Comparison of ENCODE assay signal across 24 cellular contexts in the genomic region with DNA sequence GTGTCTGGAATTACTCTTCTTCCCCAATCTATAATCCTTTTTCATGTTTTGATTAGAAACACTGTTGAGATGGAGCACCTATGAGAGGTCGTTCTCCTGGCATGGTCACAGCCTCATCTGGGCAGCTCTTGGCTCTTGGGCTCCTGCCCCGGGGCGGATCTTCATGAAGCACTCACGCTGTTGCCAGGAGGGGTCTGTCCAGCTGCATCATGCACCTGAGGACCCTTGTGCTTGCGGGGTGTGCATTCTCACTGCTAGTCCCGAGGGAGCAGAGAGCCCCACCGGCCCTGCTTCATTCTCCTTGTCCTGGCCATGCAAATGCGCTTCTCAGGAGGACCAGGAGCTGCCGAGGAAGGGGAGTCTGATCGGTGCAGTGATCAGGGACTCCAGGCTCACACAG.
A peak's percentile ranks its signal among the peaks of the same experiment; 100 is the strongest.
DNase-seq lines count a peak whose midpoint lies in the region; ATAC-seq and TF ChIP-seq lines count a peak whose summit lies in the region.
"Had no signal": no experiment of that assay in that cellular context is flagged by ENCODE, and none has a peak within 500 bp of the region (broad histone marks: within the 10 kb centered on the region; RNA-seq: fewer than 3 reads in every experiment).

No MANE protein-coding gene starts in this region.

- H3K36me3 Mint-ChIP-seq in osteocyte (ENCODE audit: unreplicated experiment): no peaks in the 10 kb centered on the region
- H3K36me3 Mint-ChIP-seq: CD4-positive, alpha-beta memory T cell had no signal

- CTCF ChIA-PET in HEK293 (lab: Yijun Ruan, JAX): no interaction called here

- H3K79me2 ChIP-seq in OCI-LY1 (ENCODE audit: insufficient read depth, low read length): no peaks in the 10 kb centered on the region

- no peaks in the 10 kb centered on the region for H4K20me1 ChIP-seq in OCI-LY1 (ENCODE audit: insufficient read depth, low read length)

- peak overlapping the region; percentile 37 for H3K4me2 ChIP-seq in OCI-LY1 (ENCODE audit: low read length)
- H3K4me2 ChIP-seq: KMS-11 had no signal

- no peak for ATAC-seq in right cardiac atrium
- no peak for ATAC-seq in activated CD4-positive, CD25-positive, alpha-beta regulatory T cell treated with anti-CD3 and anti-CD28 coated beads, Interleukin-2, amount 50 U/mL, for 24 hours
- ATAC-seq: PC-3 had no signal

- H3K9me3 ChIP-seq in HEK293 (ENCODE audit: control insufficient read depth, insufficient read depth, low read depth, low read length): no peaks in the 10 kb centered on the region
- no peaks in the 10 kb centered on the region for H3K9me3 ChIP-seq in OCI-LY1 (ENCODE audit: low read length)
- no peaks in the 10 kb centered on the region for H3K9me3 ChIP-seq in right cardiac atrium (ENCODE audit: control insufficient read depth, low read length)
- no peaks in the 10 kb centered on the region for H3K9me3 ChIP-seq in sigmoid colon
- H3K9me3 ChIP-seq: Caco-2, HAP-1, SJSA1 had no signal

- H3K4me1 Mint-ChIP-seq in osteocyte (ENCODE audit: unreplicated experiment): peaks cover 23% of the 10 kb centered on the region
- H3K4me1 Mint-ChIP-seq: CD4-positive, alpha-beta memory T cell had no signal

- TF ChIP-seq EP300 in sigmoid colon (IDR thresholded peaks at IDR 0.05): no peak

- H3K4me3 ChIP-seq in HEK293 (ENCODE audit: low read depth, low read length): no peak overlapping the region
- H3K4me3 ChIP-seq in OCI-LY1 (ENCODE audit: low read depth, low read length, poor library complexity, severe bottlenecking): no peak overlapping the region
- no peak overlapping the region for H3K4me3 ChIP-seq in right cardiac atrium (ENCODE audit: low read length)
- no peak overlapping the region for H3K4me3 ChIP-seq in sigmoid colon
- H3K4me3 ChIP-seq: HAP-1, SJSA1 had no signal

- no peak for DNase-seq in right cardiac atrium
- peak; percentile 47 for DNase-seq in retina
- no peak for DNase-seq in effector CD4-positive, alpha-beta T cell
- DNase-seq in osteocyte (ENCODE audit: extremely low spot score, unreplicated experiment): no peak
- DNase-seq in sigmoid colon: no peak
- DNase-seq: C1 segment of cervical spinal cord; Caco-2; CD4-positive, alpha-beta memory T cell; GOT3; NCI-H1048; NCI-H1417; NCI-H1694 treated with DMSO at 0.1 percent for 48 hours; NCI-H2081; NCI-H226; NCI-H510A; NCI-H69; PC-3 had no signal

- H3K4me3 Mint-ChIP-seq in osteocyte (ENCODE audit: unreplicated experiment): no peak overlapping the region
- H3K4me3 Mint-ChIP-seq: CD4-positive, alpha-beta memory T cell; IgD-negative memory B cell had no signal

- H3K36me3 ChIP-seq in HEK293 (ENCODE audit: control insufficient read depth in 2 of 2, insufficient read depth in 1 of 2, low read length in 2 of 2) (no peaks in the 10 kb centered on the region), OCI-LY1 (ENCODE audit: insufficient read depth, low read length) (no peaks in the 10 kb centered on the region; the same call in 1 of the 2 replicates), sigmoid colon (no peaks in the 10 kb centered on the region)
- H3K36me3 ChIP-seq: HAP-1, SJSA1 had no signal

- WGBS in right cardiac atrium: 77% methylated on average over 10 of the region's 10 CpGs
- WGBS in sigmoid colon, 2 donors: 71 to 80% methylated on average over 10 of the region's 10 CpGs

- H2AFZ ChIP-seq in OCI-LY1 (ENCODE audit: low read length): no peak overlapping the region

- H3K27ac Mint-ChIP-seq in osteocyte (ENCODE audit: unreplicated experiment): no peak overlapping the region
- H3K27ac Mint-ChIP-seq: CD4-positive, alpha-beta memory T cell; IgD-negative memory B cell had no signal

- peaks cover 13% of the 10 kb centered on the region for H3K27me3 Mint-ChIP-seq in osteocyte (ENCODE audit: unreplicated experiment)

- H3K9me3 Mint-ChIP-seq in osteocyte (ENCODE audit: unreplicated experiment): peaks cover 9% of the 10 kb centered on the region

- TF ChIP-seq CTCF in HEK293 (tag by site-specific recombination; IDR thresholded peaks at IDR 0.05) (no peak), OCI-LY1 (IDR thresholded peaks at IDR 0.05; ENCODE audit: low read length) (no peak), osteocyte (IDR thresholded peaks at IDR 0.05) (no peak), sigmoid colon (IDR thresholded peaks at IDR 0.05) (no peak)

- TF ChIP-seq POLR2A in sigmoid colon (IDR thresholded peaks at IDR 0.05): no peak

- intact Hi-C loops in right cardiac atrium (cut with DNase I) (loop anchor here in 1 of 4 donors (5.0 to 10.0 kb wide), 3 partner anchors 71 to 121 kb away; partner anchors contain the start of gene S1PR3), sigmoid colon (cut with DNase I) (no loop called here)

- H3K27ac ChIP-seq in HEK293 (ENCODE audit: extremely low read depth, low read depth, low read length) (no peak overlapping the region), OCI-LY1 (ENCODE audit: low read depth, low read length, poor library complexity, severe bottlenecking) (peak overlapping the region; percentile 33), right cardiac atrium (ENCODE audit: low read length) (peak overlapping the region; percentile 19), sigmoid colon (no peak overlapping the region)
- H3K27ac ChIP-seq: KMS-11, SJSA1 had no signal

- no peaks in the 10 kb centered on the region for H3K9me2 ChIP-seq in OCI-LY1 (ENCODE audit: low read depth, low read length)

- no peaks in the 10 kb centered on the region for H3F3A ChIP-seq in OCI-LY1 (ENCODE audit: insufficient read depth, low read length)

- H3K27me3 ChIP-seq in OCI-LY1 (ENCODE audit: insufficient read depth, low read length) (no peaks in the 10 kb centered on the region), right cardiac atrium (ENCODE audit: control insufficient read depth, insufficient read depth) (no peaks in the 10 kb centered on the region), sigmoid colon (no peaks in the 10 kb centered on the region)
- H3K27me3 ChIP-seq: SJSA1 had no signal

- H3K4me1 ChIP-seq in HEK293 (ENCODE audit: control insufficient read depth, insufficient read depth, low read length) (no peaks in the 10 kb centered on the region), OCI-LY1 (ENCODE audit: insufficient read depth, low read length, severe bottlenecking) (peaks cover 59% of the 10 kb centered on the region), right cardiac atrium (ENCODE audit: control insufficient read depth, insufficient read depth, low read length) (peaks cover 8% of the 10 kb centered on the region), sigmoid colon (no peaks in the 10 kb centered on the region)
- H3K4me1 ChIP-seq: Caco-2, HAP-1, SJSA1 had no signal

- H3K9ac ChIP-seq in OCI-LY1 (ENCODE audit: low read length): peak overlapping the region; percentile 15; the same call in 1 of the 2 replicates
- H3K9ac ChIP-seq: KMS-11 had no signal

- POLR2A ChIA-PET in HEK293 (lab: Yijun Ruan, JAX): no interaction called here

TF ChIP-seq in HEK293, 187 proteins besides CTCF, POLR2A, EP300 and RAD21:
- no peak for TF ChIP-seq AEBP2 (tag by site-specific recombination; IDR thresholded peaks at IDR 0.05; ENCODE audit: borderline replicate concordance)
- 0 out of 2 replicates have a peak, but pooled peaks have one; percentile 20 for TF ChIP-seq ZBTB17 (tag by site-specific recombination; IDR thresholded peaks at IDR 0.05)
- TF ChIP-seq ZNF530 (tag by site-specific recombination; IDR thresholded peaks at IDR 0.05; ENCODE audit: low read depth): no peak
- no peak for TF ChIP-seq MEIS1 (CRISPR knock-in tag; IDR thresholded peaks at IDR 0.05; ENCODE audit: borderline replicate concordance)
- TF ChIP-seq ZFHX2 (tag by site-specific recombination; conservative IDR thresholded peaks at IDR 0.05): no peak
- no peak for TF ChIP-seq HOXA7 (CRISPR knock-in tag; IDR thresholded peaks at IDR 0.05; ENCODE audit: borderline replicate concordance)
- TF ChIP-seq ZNF37A (tag by site-specific recombination; IDR thresholded peaks at IDR 0.05): no peak

Comparison
In these comparisons a context has a peak if more than half of its experiments do, and no peak if none do; other contexts are left out.
1. H3K27ac ChIP-seq: peak in OCI-LY1 (single experiment) and right cardiac atrium (single experiment); none in HEK293 (single experiment) and sigmoid colon (0 of 4).